1 cellular context compared by ENCODE assay signal in the genomic region with DNA sequence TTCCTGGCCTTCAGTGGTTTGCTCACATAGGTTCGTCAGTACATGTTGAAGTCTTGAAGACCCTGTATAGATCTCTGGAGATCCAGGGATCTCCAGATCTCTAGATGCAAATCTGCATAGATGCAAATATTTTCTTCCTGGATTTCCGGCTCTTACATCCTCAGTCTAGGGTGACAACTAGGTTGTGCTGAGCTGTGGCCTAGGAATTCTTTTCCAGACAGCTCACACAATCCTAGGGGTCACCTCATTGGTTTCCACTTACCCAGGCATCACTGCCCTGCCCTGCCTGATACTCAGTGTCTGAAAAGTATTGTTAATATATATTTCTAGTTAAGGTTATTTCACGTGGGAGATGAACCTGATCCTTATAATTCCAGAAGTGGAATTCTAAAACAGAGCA.
TF ChIP-seq lines count a peak whose summit lies in the region.

No MANE protein-coding gene starts in this region.

TF ChIP-seq in K562, 482 proteins besides CTCF, POLR2A, EP300 and RAD21 (continued from another document):
- no peak for TF ChIP-seq ZNF318 (IDR thresholded peaks at IDR 0.05; ENCODE audit: borderline replicate concordance in 1 of 2, low read depth in 1 of 2)
- TF ChIP-seq ESRRB (CRISPR knock-in tag; IDR thresholded peaks at IDR 0.05; ENCODE audit: borderline replicate concordance): no peak
- TF ChIP-seq ZKSCAN3 (CRISPR knock-in tag; IDR thresholded peaks at IDR 0.05): no peak
- TF ChIP-seq CHCHD3 (CRISPR knock-in tag; IDR thresholded peaks at IDR 0.05): no peak
- TF ChIP-seq, protein P1, sequence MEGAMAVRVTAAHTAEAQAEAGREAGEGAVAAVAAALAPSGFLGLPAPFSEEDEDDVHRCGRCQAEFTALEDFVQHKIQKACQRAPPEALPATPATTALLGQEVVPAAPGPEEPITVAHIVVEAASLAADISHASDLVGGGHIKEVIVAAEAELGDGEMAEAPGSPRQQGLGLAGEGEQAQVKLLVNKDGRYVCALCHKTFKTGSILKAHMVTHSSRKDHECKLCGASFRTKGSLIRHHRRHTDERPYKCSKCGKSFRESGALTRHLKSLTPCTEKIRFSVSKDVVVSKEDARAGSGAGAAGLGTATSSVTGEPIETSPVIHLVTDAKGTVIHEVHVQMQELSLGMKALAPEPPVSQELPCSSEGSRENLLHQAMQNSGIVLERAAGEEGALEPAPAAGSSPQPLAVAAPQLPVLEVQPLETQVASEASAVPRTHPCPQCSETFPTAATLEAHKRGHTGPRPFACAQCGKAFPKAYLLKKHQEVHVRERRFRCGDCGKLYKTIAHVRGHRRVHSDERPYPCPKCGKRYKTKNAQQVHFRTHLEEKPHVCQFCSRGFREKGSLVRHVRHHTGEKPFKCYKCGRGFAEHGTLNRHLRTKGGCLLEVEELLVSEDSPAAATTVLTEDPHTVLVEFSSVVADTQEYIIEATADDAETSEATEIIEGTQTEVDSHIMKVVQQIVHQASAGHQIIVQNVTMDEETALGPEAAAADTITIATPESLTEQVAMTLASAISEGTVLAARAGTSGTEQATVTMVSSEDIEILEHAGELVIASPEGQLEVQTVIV (CRISPR knock-in tag; IDR thresholded peaks at IDR 0.05; ENCODE audit: borderline replicate concordance): no peak
- TF ChIP-seq ZNF444 (CRISPR knock-in tag; IDR thresholded peaks at IDR 0.05): no peak
- TF ChIP-seq THRAP3 (IDR thresholded peaks at IDR 0.05; ENCODE audit: borderline replicate concordance): no peak
- TF ChIP-seq CXXC5 (CRISPR knock-in tag; IDR thresholded peaks at IDR 0.05): no peak
- TF ChIP-seq ZSCAN32 (CRISPR knock-in tag; IDR thresholded peaks at IDR 0.05): no peak
